15 cellular contexts compared by ENCODE assay signal in the genomic region with DNA sequence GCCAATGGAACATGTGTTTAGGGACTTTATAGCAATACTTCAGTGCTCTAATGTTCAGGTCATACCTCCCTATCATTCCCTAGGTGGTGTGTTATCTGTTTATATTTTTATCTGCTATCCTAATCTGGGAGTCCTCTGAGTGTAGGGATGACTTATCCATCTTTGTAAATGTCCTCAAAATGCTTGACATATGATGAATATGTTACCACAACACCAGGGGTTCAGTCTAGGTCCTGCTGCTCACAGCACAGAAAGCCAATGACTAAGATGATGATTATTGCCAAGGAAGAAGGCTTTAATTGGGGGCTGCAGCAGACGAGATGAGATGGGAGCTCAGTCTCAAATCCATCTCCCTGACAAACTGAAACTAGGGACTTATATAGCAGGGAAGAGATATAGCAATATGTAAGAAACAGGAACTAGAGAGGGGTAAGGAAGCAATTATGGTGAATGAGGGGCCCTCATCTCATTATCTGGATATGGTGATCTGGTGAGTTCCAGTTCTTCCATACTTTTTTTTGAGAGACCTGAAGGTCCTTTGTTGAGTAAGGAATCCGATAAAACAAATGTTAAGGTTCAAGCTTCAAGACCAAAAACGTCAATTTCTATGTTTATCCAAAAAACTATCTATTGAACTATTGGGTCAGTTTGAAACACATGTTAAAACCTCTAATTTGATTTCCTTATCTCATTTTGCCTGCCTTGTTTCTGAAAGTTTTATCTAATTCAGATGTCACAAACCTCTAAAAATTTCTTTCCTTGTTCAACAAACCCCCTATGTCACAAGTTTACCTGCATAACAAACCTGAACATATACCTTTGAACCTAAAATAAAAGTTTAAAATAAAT.
DNase-seq lines count a peak whose midpoint lies in the region; TF ChIP-seq lines count a peak whose summit lies in the region.
"Had no signal": no experiment of that assay in that cellular context is flagged by ENCODE, and none has a peak within 500 bp of the region (broad histone marks: within the 10 kb centered on the region; RNA-seq: fewer than 3 reads in every experiment).

No MANE protein-coding gene starts in this region.

- CTCF ChIA-PET in SK-N-SH (lab: Yijun Ruan, JAX) = interaction anchor here (0.6 to 10.9 kb wide), 19 partner anchors 8 to 1399 kb away, joined by 3 to 117 read pairs (median 4); no protein-coding TSS in a partner anchor

- H3K27me3 ChIP-seq in DOHH2 (ENCODE audit: control insufficient read depth, low read length) (no peaks in the 10 kb centered on the region), SK-N-SH (ENCODE audit: insufficient read depth) (no peaks in the 10 kb centered on the region)
- H3K27me3 ChIP-seq: breast epithelium, esophagus muscularis mucosa, sigmoid colon, uterus had no signal

- H3K9me3 ChIP-seq in DOHH2 (ENCODE audit: control insufficient read depth, insufficient read depth, low read length) (no peaks in the 10 kb centered on the region), SK-N-SH (no peaks in the 10 kb centered on the region)
- H3K9me3 ChIP-seq: breast epithelium, esophagus muscularis mucosa, sigmoid colon, uterus had no signal

- peak in 1 of 2 experiments; percentile 48; a peak in 1 of 4 replicates for TF ChIP-seq EP300 in SK-N-SH (IDR thresholded peaks at IDR 0.05; ENCODE audit: borderline replicate concordance in 1 of 2, low read depth in 1 of 2, low read length in 1 of 2)

- POLR2A ChIA-PET in SK-N-SH (lab: Yijun Ruan, JAX) = no interaction called here

- peak overlapping the region; percentile 32 for H3K4me3 ChIP-seq in DOHH2 (ENCODE audit: low read length)
- no peak overlapping the region for H3K4me3 ChIP-seq in SK-N-SH (ENCODE audit: low read depth in 2 of 2, low read length in 1 of 2)
- no peak overlapping the region for H3K4me3 ChIP-seq in choroid plexus epithelial cell (ENCODE audit: low read depth, low read length)
- H3K4me3 ChIP-seq: breast epithelium, esophagus muscularis mucosa, sigmoid colon, uterus had no signal

- H3K27ac ChIP-seq in DOHH2 (ENCODE audit: low read depth, low read length) = peak overlapping the region; percentile 82
- H3K27ac ChIP-seq in SK-N-SH (ENCODE audit: low read depth in 2 of 2, low read length in 1 of 2) = peak overlapping the region in 1 of 2 experiments; percentile 14; a peak in 1 of 4 replicates
- H3K27ac ChIP-seq: breast epithelium, esophagus muscularis mucosa, sigmoid colon, uterus had no signal

- no peak overlapping the region for H3K9ac ChIP-seq in SK-N-SH

- peak overlapping the region; percentile 62 for H3K4me2 ChIP-seq in DOHH2 (ENCODE audit: low read length)
- no peak overlapping the region for H3K4me2 ChIP-seq in SK-N-SH

- TF ChIP-seq RAD21 in SK-N-SH (IDR thresholded peaks at IDR 0.05; ENCODE audit: low read length) = no peak

- H3K4me1 ChIP-seq in DOHH2 (ENCODE audit: control insufficient read depth, low read length) (peaks cover 97% of the 10 kb centered on the region), SK-N-SH (ENCODE audit: control insufficient read depth in 1 of 2, insufficient read depth in 2 of 2, low read depth in 1 of 2, low read length in 1 of 2) (peaks cover 0 to 3% of the 10 kb centered on the region in 2 experiments; a peak in 2 of 4 replicates)
- H3K4me1 ChIP-seq: breast epithelium, sigmoid colon, uterus had no signal

- H4K20me1 ChIP-seq in DOHH2 (ENCODE audit: control insufficient read depth, insufficient read depth, low read depth, low read length) (no peaks in the 10 kb centered on the region), SK-N-SH (ENCODE audit: insufficient read depth) (no peaks in the 10 kb centered on the region)

- H3K9me2 ChIP-seq in DOHH2 (replicated peaks; ENCODE audit: control insufficient read depth, low read length) = no peaks in the 10 kb centered on the region
- no peaks in the 10 kb centered on the region for H3K9me2 ChIP-seq in SK-N-SH

- H3K36me3 ChIP-seq in DOHH2 (ENCODE audit: control insufficient read depth, low read length) (no peaks in the 10 kb centered on the region), SK-N-SH (replicated peaks in 1 of 2; ENCODE audit: control insufficient read depth in 1 of 2, insufficient read depth in 2 of 2, low read length in 1 of 2) (no peaks in the 10 kb centered on the region)
- H3K36me3 ChIP-seq: breast epithelium, esophagus muscularis mucosa, sigmoid colon had no signal

- DNase-seq in LHCN-M2 (ENCODE audit: low read depth) = peak; percentile 10
- DNase-seq in SK-N-SH = no peak
- DNase-seq in choroid plexus epithelial cell (ENCODE audit: low read depth) = peak; percentile 44
- no peak for DNase-seq in LoVo (ENCODE audit: low spot score)
- DNase-seq in NCI-H1417 treated with DMSO at 0.1 percent for 48 hours (lab: John Stamatoyannopoulos, UW) = no peak
- DNase-seq in activated T-cell treated with anti-CD3 and anti-CD28 coated beads, Interleukin-2, amount 50 U/mL, for 48 hours = no peak
- no peak for DNase-seq in NCI-H1092 treated with DMSO at 0.1 percent for 48 hours (lab: John Stamatoyannopoulos, UW)
- DNase-seq: activated CD8-positive, alpha-beta T cell treated with anti-CD3 and anti-CD28 coated beads for 36 hours; activated T-cell treated with anti-CD3 and anti-CD28 coated beads, Interleukin-2, amount 50 U/mL, for 4 hours; DND-41; sigmoid colon; uterus had no signal

- no peak for TF ChIP-seq CTCF in DOHH2 (IDR thresholded peaks at IDR 0.05; ENCODE audit: low read depth, low read length, poor library complexity, severe bottlenecking)
- no peak for TF ChIP-seq CTCF in SK-N-SH (IDR thresholded peaks at IDR 0.05)
- TF ChIP-seq CTCF in choroid plexus epithelial cell (conservative IDR thresholded peaks at IDR 0.05; ENCODE audit: low read depth, low read length) = no peak

- H3K79me2 ChIP-seq in DOHH2 (ENCODE audit: control insufficient read depth, low read length) (peaks cover 23% of the 10 kb centered on the region), SK-N-SH (ENCODE audit: insufficient read depth) (no peaks in the 10 kb centered on the region)

- 55% methylated on average over 3 of the region's 3 CpGs for WGBS in SK-N-SH (ENCODE audit: low lambda C conversion rate)

- H3F3A ChIP-seq in DOHH2 (ENCODE audit: control insufficient read depth, insufficient read depth) (peaks cover 36% of the 10 kb centered on the region), SK-N-SH (replicated peaks; ENCODE audit: insufficient read depth) (peaks cover 3% of the 10 kb centered on the region)

- H2AFZ ChIP-seq in SK-N-SH (ENCODE audit: low read depth) = no peak overlapping the region

TF ChIP-seq in SK-N-SH, 30 proteins besides CTCF, POLR2A, EP300 and RAD21:
- TF ChIP-seq, protein P1, sequence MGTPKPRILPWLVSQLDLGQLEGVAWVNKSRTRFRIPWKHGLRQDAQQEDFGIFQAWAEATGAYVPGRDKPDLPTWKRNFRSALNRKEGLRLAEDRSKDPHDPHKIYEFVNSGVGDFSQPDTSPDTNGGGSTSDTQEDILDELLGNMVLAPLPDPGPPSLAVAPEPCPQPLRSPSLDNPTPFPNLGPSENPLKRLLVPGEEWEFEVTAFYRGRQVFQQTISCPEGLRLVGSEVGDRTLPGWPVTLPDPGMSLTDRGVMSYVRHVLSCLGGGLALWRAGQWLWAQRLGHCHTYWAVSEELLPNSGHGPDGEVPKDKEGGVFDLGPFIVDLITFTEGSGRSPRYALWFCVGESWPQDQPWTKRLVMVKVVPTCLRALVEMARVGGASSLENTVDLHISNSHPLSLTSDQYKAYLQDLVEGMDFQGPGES (IDR thresholded peaks at IDR 0.05; ENCODE audit: low read depth, low read length) = no peak
- TF ChIP-seq FOXM1 (IDR thresholded peaks at IDR 0.05; ENCODE audit: low read depth) (no peak), ELF1 (IDR thresholded peaks at IDR 0.05) (no peak), JUND (IDR thresholded peaks at IDR 0.05) (no peak), CHD2 (IDR thresholded peaks at IDR 0.05; ENCODE audit: low read length, partially characterized antibody) (peak; percentile 18), EZH2phosphoT487 (IDR thresholded peaks at IDR 0.05; ENCODE audit: borderline replicate concordance, low read depth) (no peak), GATA2 (CRISPR knock-in tag; IDR thresholded peaks at IDR 0.05) (no peak; the same call in 1 of the 2 replicates), YY1 (IDR thresholded peaks at IDR 0.05; ENCODE audit: low read depth) (no peak)

Comparison
In these comparisons a context has a peak if more than half of its experiments do, and no peak if none do; other contexts are left out.
1. DNase-seq: peak in LHCN-M2 (single experiment) and choroid plexus epithelial cell (single experiment); none in SK-N-SH (single experiment), LoVo (single experiment), NCI-H1417 treated with DMSO at 0.1 percent for 48 hours (single experiment), activated T-cell treated with anti-CD3 and anti-CD28 coated beads, Interleukin-2, amount 50 U/mL, for 48 hours (0 of 2) and NCI-H1092 treated with DMSO at 0.1 percent for 48 hours (single experiment).